In the genomic region with DNA sequence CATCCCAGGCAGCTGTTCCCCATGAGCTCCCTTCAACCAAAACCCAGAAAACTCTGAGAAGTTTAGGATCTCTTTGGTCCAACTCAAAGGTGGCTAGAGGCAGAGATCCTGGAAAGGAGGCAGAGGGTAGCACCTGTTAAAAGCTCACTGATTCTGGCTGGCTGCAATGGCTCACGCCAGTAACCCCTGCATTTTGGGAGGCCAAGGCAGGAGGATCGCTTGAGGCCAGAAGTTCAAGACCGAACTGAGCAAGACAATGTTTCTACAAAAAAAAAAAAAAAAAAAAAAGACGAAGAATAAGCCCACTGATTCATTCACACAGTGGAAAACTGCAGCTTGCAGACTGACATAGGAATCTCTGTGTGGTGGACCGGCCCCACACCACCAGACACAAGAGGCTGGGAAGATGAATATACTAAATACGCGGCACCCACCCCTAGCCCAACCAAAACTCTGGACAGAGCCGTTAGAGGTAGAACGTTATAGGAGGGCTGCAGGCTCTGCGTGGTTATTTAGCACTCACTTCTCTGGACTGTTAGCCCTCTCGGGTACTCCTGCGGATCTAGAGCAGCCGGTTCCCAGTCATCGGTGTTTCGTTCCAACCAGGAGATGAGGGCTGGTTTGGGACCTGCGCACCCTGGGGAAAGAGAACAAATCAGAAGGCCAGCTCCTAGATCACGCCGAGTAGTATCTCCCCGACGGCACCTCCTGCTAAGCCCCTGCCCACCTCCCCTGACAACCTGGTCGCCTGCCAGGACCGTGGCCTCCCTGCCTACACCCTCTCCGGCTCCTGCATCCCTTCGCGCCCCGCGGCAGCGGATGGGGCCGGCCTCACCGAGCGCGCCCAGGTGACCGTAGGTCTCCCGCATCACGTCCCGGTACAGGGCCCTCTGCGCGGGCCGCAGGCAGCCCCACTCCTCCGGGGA, we compare ENCODE assay signal across 8 cellular contexts. TPM values are rescaled to one million over a fixed set of nuclear protein-coding genes. Genes with fewer than 3 reads are reported as not detected.
DNase-seq lines count a peak whose midpoint lies in the region; ATAC-seq and TF ChIP-seq lines count a peak whose summit lies in the region.

No MANE protein-coding gene starts in this region.

- intact Hi-C loops in left lung (cut with DNase I), result no loop called here

- peak overlapping the region; percentile 84 for H3K4me3 Mint-ChIP-seq in WTC11

- H3K27me3 ChIP-seq in HUES6 (ENCODE audit: control insufficient read depth, insufficient read depth, low read length) (no peaks in the 10 kb centered on the region), left lung (no peaks in the 10 kb centered on the region)

- H3K4me1 Mint-ChIP-seq in WTC11, result peaks cover 3% of the 10 kb centered on the region; the same call in 1 of the 2 replicates

- ATAC-seq in GM19463 (IDR thresholded peaks at IDR 0.05; ENCODE audit: unreplicated experiment) (peak; percentile 20), WTC11 (peak; percentile 32), left lung (peak; percentile 83)

- H3K36me3 Mint-ChIP-seq in WTC11, result peaks cover 24% of the 10 kb centered on the region

- H3K36me3 ChIP-seq in HUES6 (ENCODE audit: control insufficient read depth, insufficient read depth, low read length) (peaks cover 22% of the 10 kb centered on the region), left lung (peaks cover 0 to 29% of the 10 kb centered on the region in 2 donors)

- TF ChIP-seq CTCF in WTC11 (IDR thresholded peaks at IDR 0.05) (no peak), coronary artery (IDR thresholded peaks at IDR 0.05) (no peak), left lung (IDR thresholded peaks at IDR 0.05) (no peak)

- peak overlapping the region; percentile 41; the same call in 1 of the 2 replicates for H3K27ac Mint-ChIP-seq in WTC11

- POLR2A ChIA-PET in WTC11 (lab: Charles Lee), result interaction anchor here (0.6 to 2.3 kb wide), 9 partner anchors 7 to 231 kb away, joined by 3 to 14 read pairs (median 5); partner anchors contain the start of genes DCTPP1, ZNF688 and ZNF785

- CTCF ChIA-PET in WTC11 (lab: Charles Lee), result interaction anchor here (0.5 to 3.8 kb wide), 11 partner anchors 11 to 200 kb away, joined by 3 to 18 read pairs (median 6); partner anchors contain the start of gene DCTPP1

- no peaks in the 10 kb centered on the region for H3K4me1 ChIP-seq in HUES6 (ENCODE audit: control insufficient read depth, insufficient read depth, low read length)
- H3K4me1 ChIP-seq in left lung, result peaks cover 0 to 38% of the 10 kb centered on the region in 2 donors

- H3K9me3 Mint-ChIP-seq in WTC11, result no peaks in the 10 kb centered on the region

- H3K4me3 ChIP-seq in HUES6 (ENCODE audit: low read depth, low read length) (peak overlapping the region; percentile 81), coronary artery (peak overlapping the region; percentile 88), left lung (peak overlapping the region; percentile 73 to 79)

- H3K27me3 Mint-ChIP-seq in WTC11 (ENCODE audit: low read depth), result no peaks in the 10 kb centered on the region; the same call in 1 of the 2 replicates

- H3K9ac ChIP-seq in HUES6 (ENCODE audit: low read length), result peak overlapping the region; percentile 98

- DNase-seq in COLO668 (lab: John Stamatoyannopoulos, UW; ENCODE audit: unreplicated experiment) (peak; percentile 54), WTC11 (ENCODE audit: low spot score) (peak; percentile 46), coronary artery (ENCODE audit: low spot score) (peak; percentile 76), left lung (peak; percentile 59 to 89), T-helper 9 cell (no peak)
- peak in 2 of 3 donors; percentile 18 to 33 for DNase-seq in stimulated activated CD4-positive, alpha-beta T cell treated with anti-CD3 and anti-CD28 coated beads, TNF-alpha, amount 100 ng/mL, for 48 hours (ENCODE audit: low read depth in 3 of 3)

- H3K27ac ChIP-seq in HUES6 (ENCODE audit: low read depth, low read length) (peak overlapping the region; percentile 94), coronary artery (peak overlapping the region; percentile 89 to 92), left lung (peak overlapping the region; percentile 93 to 95)

- H3K9me3 ChIP-seq in HUES6 (ENCODE audit: control insufficient read depth, insufficient read depth, low read depth, low read length), result no peaks in the 10 kb centered on the region
- H3K9me3 ChIP-seq in left lung, result no peaks in the 10 kb centered on the region

TF ChIP-seq in WTC11, 78 proteins besides CTCF, POLR2A, EP300 and RAD21:
- TF ChIP-seq CREM (CRISPR knock-in tag; IDR thresholded peaks at IDR 0.05) (0 out of 2 replicates have a peak, but pooled peaks have one; percentile 3), ZNF416 (CRISPR knock-in tag; IDR thresholded peaks at IDR 0.05) (no peak), RELA (CRISPR knock-in tag; IDR thresholded peaks at IDR 0.05; ENCODE audit: borderline replicate concordance) (0 out of 2 replicates have a peak, but pooled peaks have one; percentile 20), AR (CRISPR knock-in tag; IDR thresholded peaks at IDR 0.05) (no peak), SMAD4 (CRISPR knock-in tag; IDR thresholded peaks at IDR 0.05) (0 out of 2 replicates have a peak, but pooled peaks have one; percentile 37), GABPB1 (CRISPR knock-in tag; IDR thresholded peaks at IDR 0.05) (0 out of 2 replicates have a peak, but pooled peaks have one; percentile 12), FOXK1 (CRISPR knock-in tag; IDR thresholded peaks at IDR 0.05) (peak; percentile 22; the same call in 1 of the 2 replicates), ZNF232 (CRISPR knock-in tag; IDR thresholded peaks at IDR 0.05) (0 out of 2 replicates have a peak, but pooled peaks have one; percentile 61), ZBTB21 (CRISPR knock-in tag; IDR thresholded peaks at IDR 0.05; ENCODE audit: borderline replicate concordance) (no peak)
- TF ChIP-seq, protein P1, sequence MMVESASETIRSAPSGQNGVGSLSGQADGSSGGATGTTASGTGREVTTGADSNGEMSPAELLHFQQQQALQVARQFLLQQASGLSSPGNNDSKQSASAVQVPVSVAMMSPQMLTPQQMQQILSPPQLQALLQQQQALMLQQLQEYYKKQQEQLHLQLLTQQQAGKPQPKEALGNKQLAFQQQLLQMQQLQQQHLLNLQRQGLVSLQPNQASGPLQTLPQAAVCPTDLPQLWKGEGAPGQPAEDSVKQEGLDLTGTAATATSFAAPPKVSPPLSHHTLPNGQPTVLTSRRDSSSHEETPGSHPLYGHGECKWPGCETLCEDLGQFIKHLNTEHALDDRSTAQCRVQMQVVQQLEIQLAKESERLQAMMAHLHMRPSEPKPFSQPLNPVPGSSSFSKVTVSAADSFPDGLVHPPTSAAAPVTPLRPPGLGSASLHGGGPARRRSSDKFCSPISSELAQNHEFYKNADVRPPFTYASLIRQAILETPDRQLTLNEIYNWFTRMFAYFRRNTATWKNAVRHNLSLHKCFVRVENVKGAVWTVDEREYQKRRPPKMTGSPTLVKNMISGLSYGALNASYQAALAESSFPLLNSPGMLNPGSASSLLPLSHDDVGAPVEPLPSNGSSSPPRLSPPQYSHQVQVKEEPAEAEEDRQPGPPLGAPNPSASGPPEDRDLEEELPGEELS (CRISPR knock-in tag; IDR thresholded peaks at IDR 0.05), result 0 out of 2 replicates have a peak, but pooled peaks have one; percentile 51

RNA-seq across cellular contexts. Expression of gene ZNF689, which starts 0.9 kb away (rescaled TPM):
- 13.2 to 16.3 TPM (median 15.9 TPM) in 3 replicates for total RNA-seq in WTC11 (2021)
- total RNA-seq in left lung, result 1 to 10 TPM; 5.4 to 7.1 TPM

RNA-seq across cellular contexts. Expression of gene ZNF785, which starts 23.8 kb away (rescaled TPM):
- 15.4 to 16.5 TPM (median 16.0 TPM) in 3 replicates for total RNA-seq in WTC11 (2021)
- total RNA-seq in left lung, result 10 to 100 TPM; 12.9 to 15.6 TPM

RNA-seq across cellular contexts. Expression of gene ZNF688, which starts 37.8 kb away (rescaled TPM):
- total RNA-seq in WTC11 (2021), result 4.2 to 6.0 TPM (median 4.9 TPM) in 3 replicates
- 10 to 100 TPM; 11.8 to 12.3 TPM for total RNA-seq in left lung

RNA-seq across cellular contexts. Expression of gene PRR14, which starts 41.5 kb away (rescaled TPM):
- total RNA-seq in WTC11 (2021), result 21.9 to 24.3 TPM (median 22.0 TPM) in 3 replicates
- 10 to 100 TPM; 46.1 to 58.8 TPM for total RNA-seq in left lung

RNA-seq across cellular contexts. Expression of gene FBRS, which starts 49.0 kb away (rescaled TPM):
- total RNA-seq in WTC11 (2021), result 18.9 to 23.2 TPM (median 19.9 TPM) in 3 replicates
- 10 to 100 TPM; 52.1 to 62.3 TPM for total RNA-seq in left lung

Comparison
In these comparisons a context has a peak if more than half of its experiments do, and no peak if none do; other contexts are left out.
1. ATAC-seq: peak in every context shown above with its lines; median percentile 83 in left lung; 32 in WTC11; 20 in GM19463.